Comparison of ENCODE assay signal across 14 cellular contexts in the genomic region with DNA sequence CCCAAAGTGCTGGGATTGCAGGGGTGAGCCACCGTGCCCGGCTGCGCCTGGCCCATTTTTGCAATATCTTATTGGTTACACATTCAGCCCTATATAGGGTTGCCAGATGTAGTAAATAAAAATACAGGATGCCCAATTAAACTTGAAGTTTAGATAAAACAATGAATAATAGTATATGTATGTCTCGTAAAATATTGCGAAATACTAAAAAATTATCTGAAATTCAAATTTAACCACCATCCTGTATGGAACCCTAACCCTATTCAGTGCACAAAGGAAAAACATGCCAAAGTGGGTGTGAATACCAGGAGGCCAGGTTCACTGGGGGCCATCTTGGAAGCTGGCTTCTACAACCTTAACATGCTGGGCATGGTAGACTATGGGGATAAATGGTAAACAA. TPM values are rescaled to one million over a fixed set of nuclear protein-coding genes. Genes with fewer than 3 reads are reported as not detected.
A peak's percentile ranks its signal among the peaks of the same experiment; 100 is the strongest.
DNase-seq lines count a peak whose midpoint lies in the region; ATAC-seq, FAIRE-seq and TF ChIP-seq lines count a peak whose summit lies in the region.
"Had no signal": no experiment of that assay in that cellular context is flagged by ENCODE, and none has a peak within 500 bp of the region (broad histone marks: within the 10 kb centered on the region; RNA-seq: fewer than 3 reads in every experiment).

No MANE protein-coding gene starts in this region.

- peaks cover 32% of the 10 kb centered on the region for H3K4me1 ChIP-seq in Karpas-422 (ENCODE audit: low read length)
- peaks cover 7 to 34% (median 15%) of the 10 kb centered on the region in 3 donors for H3K4me1 ChIP-seq in pancreas
- H3K4me1 ChIP-seq: Caco-2 had no signal

- ATAC-seq in pancreas = no peak
- no peak for ATAC-seq in GM21526 (IDR thresholded peaks at IDR 0.05; ENCODE audit: low FRiP score, unreplicated experiment)
- ATAC-seq: GM12878 had no signal

- H3K27me3 ChIP-seq in Karpas-422 (ENCODE audit: low read length) (no peaks in the 10 kb centered on the region), pancreas (no peaks in the 10 kb centered on the region)
- H3K27me3 ChIP-seq: BLaER1 had no signal

- 90 to 91% methylated on average over 5 of the region's 5 CpGs for WGBS in pancreas, 2 donors

- H3K4me3 ChIP-seq in Karpas-422 (ENCODE audit: low read length) (no peak overlapping the region), foreskin fibroblast (ENCODE audit: low read depth in 1 of 2, low read length in 2 of 2) (no peak overlapping the region), pancreas (no peak overlapping the region)
- H3K4me3 ChIP-seq: BLaER1, GM12878 had no signal

- in situ Hi-C loops in GM13977 (cut with MboI; ENCODE audit: low pct_unique_long_range_greater_than_20kb, low sequenced_read_pairs, unreplicated experiment) = no loop called here

- intact Hi-C loops in pancreas (cut with DNase I) = no loop called here

- H3K9me3 ChIP-seq in Karpas-422 (ENCODE audit: low read length) = no peaks in the 10 kb centered on the region
- no peaks in the 10 kb centered on the region for H3K9me3 ChIP-seq in pancreas
- H3K9me3 ChIP-seq: BLaER1, Caco-2 had no signal

- H3K27ac ChIP-seq in Karpas-422 (ENCODE audit: low read length) (peak overlapping the region; percentile 45; the same call in 1 of the 2 replicates), pancreas (peak overlapping the region in 3 of 4 donors; percentile 60 to 86 (median 81))
- H3K27ac ChIP-seq: BLaER1 had no signal

- peaks cover 27% of the 10 kb centered on the region for H3K79me2 ChIP-seq in Karpas-422 (ENCODE audit: low read length)

- H3K36me3 ChIP-seq in Karpas-422 (ENCODE audit: insufficient read depth, low read length) (no peaks in the 10 kb centered on the region), pancreas (no peaks in the 10 kb centered on the region)

- no peak for TF ChIP-seq CTCF in foreskin fibroblast (IDR thresholded peaks at IDR 0.05; ENCODE audit: low read depth, low read length)
- TF ChIP-seq CTCF in pancreas (IDR thresholded peaks at IDR 0.05) = no peak
- no peak for TF ChIP-seq CTCF in GM13977 (IDR thresholded peaks at IDR 0.05; ENCODE audit: extremely low read depth, insufficient read depth, missing control alignments)

- H2AFZ ChIP-seq in Karpas-422 (ENCODE audit: low read length) = no peak overlapping the region

- no peak for FAIRE-seq in pancreas (lab: Jason Lieb, UNC)
- FAIRE-seq: A204.1, GM12878 had no signal

- no peak overlapping the region for H3K4me2 ChIP-seq in Karpas-422 (ENCODE audit: low read depth, low read length, poor library complexity, severe bottlenecking)
- H3K4me2 ChIP-seq: BLaER1 had no signal

- no peaks in the 10 kb centered on the region for H3K9me2 ChIP-seq in Karpas-422 (replicated peaks; ENCODE audit: insufficient read depth, low read length)

- no peaks in the 10 kb centered on the region for H4K20me1 ChIP-seq in Karpas-422 (ENCODE audit: insufficient read depth, low read depth, low read length)
- H4K20me1 ChIP-seq: BLaER1 had no signal

- H3K9ac ChIP-seq in Karpas-422 (ENCODE audit: low read length) = no peak overlapping the region
- H3K9ac ChIP-seq: BLaER1 had no signal

- DNase-seq in EH (ENCODE audit: low read depth) (peak; percentile 30), Karpas-422 (no peak), foreskin fibroblast (peak; percentile 9 to 42), pancreas (no peak), GM13977 (ENCODE audit: low spot score) (no peak)
- DNase-seq in stimulated activated CD4-positive, alpha-beta T cell treated with anti-CD3 and anti-CD28 coated beads, Interleukin-15, amount 100 ng/mL, for 24 hours = no peak
- DNase-seq: Caco-2; CD8-positive, alpha-beta memory T cell; DMS53; Kasumi-1 had no signal

RNA-seq across cellular contexts. Expression of gene TFIP11, which starts 5.2 kb away (rescaled TPM):
- 39.4 and 46.0 TPM in 2 replicates for total RNA-seq in Karpas-422 (2014; rRNA removed; shearing (Covaris generic); ENCODE audit: low replicate concordance)
- total RNA-seq in pancreas = 10 to 100 TPM; 11.0 to 24.2 (median 15.7) TPM
- 10 to 100 TPM; 20.5 to 26.7 TPM for polyA plus RNA-seq in pancreas

RNA-seq across cellular contexts. Expression of gene SRRD, which starts 33.8 kb away (rescaled TPM):
- total RNA-seq in Karpas-422 (2014; rRNA removed; shearing (Covaris generic); ENCODE audit: low replicate concordance) = 13.8 and 43.5 TPM in 2 replicates
- 10 to 100 TPM in 4 of 6 donors, 1 to 10 TPM in 2; 9.5 to 13.6 (median 10.8) TPM for total RNA-seq in pancreas
- 10 to 100 TPM in 1 of 2 donors, 1 to 10 TPM in 1; 6.3 to 11.2 TPM for polyA plus RNA-seq in pancreas

RNA-seq across cellular contexts. Expression of gene HPS4, which starts 33.8 kb away (rescaled TPM):
- total RNA-seq in Karpas-422 (2014; rRNA removed; shearing (Covaris generic); ENCODE audit: low replicate concordance) = 42.1 and 46.1 TPM in 2 replicates
- total RNA-seq in pancreas = 10 to 100 TPM; 14.4 to 24.7 (median 19.6) TPM
- 10 to 100 TPM; 20.5 to 29.5 TPM for polyA plus RNA-seq in pancreas

Comparison
In these comparisons a context has a peak if more than half of its experiments do, and no peak if none do; other contexts are left out.
1. DNase-seq: peak in EH (single experiment) and foreskin fibroblast (2 of 2); none in Karpas-422 (single experiment), pancreas (0 of 6), GM13977 (single experiment) and stimulated activated CD4-positive, alpha-beta T cell treated with anti-CD3 and anti-CD28 coated beads, Interleukin-15, amount 100 ng/mL, for 24 hours (single experiment).